Comparison of ENCODE assay signal across 10 cellular contexts in genomic region chr7:24732646-24733413, GRCh38. TPM values are rescaled to one million over a fixed set of nuclear protein-coding genes. Genes with fewer than 3 reads are reported as not detected.
A peak's percentile ranks its signal among the peaks of the same experiment; 100 is the strongest.
DNase-seq lines count a peak whose midpoint lies in the region; ATAC-seq and TF ChIP-seq lines count a peak whose summit lies in the region.
"Had no signal": no experiment of that assay in that cellular context is flagged by ENCODE, and none has a peak within 500 bp of the region (broad histone marks: within the 10 kb centered on the region; RNA-seq: fewer than 3 reads in every experiment).

No MANE protein-coding gene starts in this region.

- H3K36me3 Mint-ChIP-seq in T-helper 2 cell treated with Interferon-gamma antibody and Interleukin-4, amounts not matched to agents 5 μg/mL and 100 μg/mL, for 36 hours (ENCODE audit: low read depth), result no peaks in the 10 kb centered on the region
- peaks cover 2% of the 10 kb centered on the region for H3K36me3 Mint-ChIP-seq in T-helper 17 cell (ENCODE audit: low read depth)

- H3K27me3 ChIP-seq in BE2C, result no peaks in the 10 kb centered on the region
- H3K27me3 ChIP-seq: BLaER1, vagina had no signal

- peaks cover 19% of the 10 kb centered on the region for H3K4me1 Mint-ChIP-seq in T-helper 2 cell treated with Interferon-gamma antibody and Interleukin-4, amounts not matched to agents 5 μg/mL and 100 μg/mL, for 36 hours (ENCODE audit: low read depth)
- peaks cover 14% of the 10 kb centered on the region for H3K4me1 Mint-ChIP-seq in T-helper 17 cell

- peaks cover 15% of the 10 kb centered on the region for H3K27me3 Mint-ChIP-seq in T-helper 2 cell treated with Interferon-gamma antibody and Interleukin-4, amounts not matched to agents 5 μg/mL and 100 μg/mL, for 36 hours (ENCODE audit: low read depth)
- H3K27me3 Mint-ChIP-seq in T-helper 17 cell, result peaks cover 24% of the 10 kb centered on the region

- no peak overlapping the region for H3K4me3 ChIP-seq in cardiac fibroblast (replicated peaks in 1 of 2; ENCODE audit: low read depth in 2 of 2, low read length in 2 of 2)
- H3K4me3 ChIP-seq in BE2C (ENCODE audit: low read depth, low read length), result no peak overlapping the region
- H3K4me3 ChIP-seq: BLaER1, vagina had no signal

- H3K27ac Mint-ChIP-seq in T-helper 2 cell treated with Interferon-gamma antibody and Interleukin-4, amounts not matched to agents 5 μg/mL and 100 μg/mL, for 36 hours, result no peak overlapping the region
- H3K27ac Mint-ChIP-seq in T-helper 17 cell, result no peak overlapping the region

- no peaks in the 10 kb centered on the region for H3K36me3 ChIP-seq in BE2C
- H3K36me3 ChIP-seq: BLaER1, vagina had no signal

- peaks cover 6% of the 10 kb centered on the region for H3K9me3 Mint-ChIP-seq in T-helper 2 cell treated with Interferon-gamma antibody and Interleukin-4, amounts not matched to agents 5 μg/mL and 100 μg/mL, for 36 hours

- no peak for TF ChIP-seq CTCF in cardiac fibroblast (IDR thresholded peaks at IDR 0.05; ENCODE audit: low read depth, low read length)
- no peak for TF ChIP-seq CTCF in BE2C (IDR thresholded peaks at IDR 0.05; ENCODE audit: low read depth, low read length)

- peak; percentile 38 for DNase-seq in activated CD8-positive, alpha-beta memory T cell treated with anti-CD3 and anti-CD28 coated beads for 24 hours
- DNase-seq in activated CD8-positive, alpha-beta memory T cell treated with anti-CD3 and anti-CD28 coated beads, Interleukin-2, amount 50 U/mL, for 48 hours, result no peak
- DNase-seq in cardiac fibroblast (ENCODE audit: low read depth in 2 of 2) (peak; percentile 60 to 80), ureter (ENCODE audit: low spot score) (peak; percentile 40), BE2C (no peak), T-helper 17 cell (no peak)
- DNase-seq in T-helper 2 cell treated with Interferon-gamma antibody and Interleukin-4, amounts not matched to agents 5 μg/mL and 100 μg/mL, for 36 hours (ENCODE audit: low spot score), result no peak

- H3K4me3 Mint-ChIP-seq in T-helper 2 cell treated with Interferon-gamma antibody and Interleukin-4, amounts not matched to agents 5 μg/mL and 100 μg/mL, for 36 hours, result no peak overlapping the region
- H3K4me3 Mint-ChIP-seq in T-helper 17 cell, result no peak overlapping the region

- ATAC-seq in HG03432 (IDR thresholded peaks at IDR 0.05; ENCODE audit: unreplicated experiment) (peak; percentile 74), T-helper 17 cell (no peak)

- H3K4me1 ChIP-seq in BE2C, result peaks cover 8% of the 10 kb centered on the region; the same call in 1 of the 2 replicates
- H3K4me1 ChIP-seq: vagina had no signal

- H3K9me3 ChIP-seq in BE2C (no peaks in the 10 kb centered on the region), T-helper 17 cell (ENCODE audit: control insufficient read depth, low read length, poor library complexity, severe bottlenecking) (no peaks in the 10 kb centered on the region)
- H3K9me3 ChIP-seq: vagina had no signal

RNA-seq across cellular contexts. Expression of gene GSDME, which starts 24.4 kb away (rescaled TPM):
- total RNA-seq in ureter (22.4 TPM), T-helper 17 cell (under 1 TPM in 1 of 2 donors, not detected in 1; 0.75 TPM)
- polyA plus RNA-seq in BE2C (2012; ENCODE audit: insufficient read depth, insufficient read length, low read depth), result 5.8 TPM

Comparison
In these comparisons a context has a peak if more than half of its experiments do, and no peak if none do; other contexts are left out.
1. DNase-seq: peak in activated CD8-positive, alpha-beta memory T cell treated with anti-CD3 and anti-CD28 coated beads for 24 hours (single experiment), cardiac fibroblast (2 of 2) and ureter (single experiment); none in activated CD8-positive, alpha-beta memory T cell treated with anti-CD3 and anti-CD28 coated beads, Interleukin-2, amount 50 U/mL, for 48 hours (single experiment), T-helper 2 cell treated with Interferon-gamma antibody and Interleukin-4, amounts not matched to agents 5 μg/mL and 100 μg/mL, for 36 hours (single experiment), BE2C (single experiment) and T-helper 17 cell (0 of 3).
2. RNA of gene GSDME, which starts 24.4 kb away (total RNA-seq): 22.4 TPM in ureter (single experiment); 0.75 TPM in T-helper 17 cell; every median in the first group is over 10 times any median in the second.